Comparison of ENCODE assay signal across 8 cellular contexts in the genomic region with DNA sequence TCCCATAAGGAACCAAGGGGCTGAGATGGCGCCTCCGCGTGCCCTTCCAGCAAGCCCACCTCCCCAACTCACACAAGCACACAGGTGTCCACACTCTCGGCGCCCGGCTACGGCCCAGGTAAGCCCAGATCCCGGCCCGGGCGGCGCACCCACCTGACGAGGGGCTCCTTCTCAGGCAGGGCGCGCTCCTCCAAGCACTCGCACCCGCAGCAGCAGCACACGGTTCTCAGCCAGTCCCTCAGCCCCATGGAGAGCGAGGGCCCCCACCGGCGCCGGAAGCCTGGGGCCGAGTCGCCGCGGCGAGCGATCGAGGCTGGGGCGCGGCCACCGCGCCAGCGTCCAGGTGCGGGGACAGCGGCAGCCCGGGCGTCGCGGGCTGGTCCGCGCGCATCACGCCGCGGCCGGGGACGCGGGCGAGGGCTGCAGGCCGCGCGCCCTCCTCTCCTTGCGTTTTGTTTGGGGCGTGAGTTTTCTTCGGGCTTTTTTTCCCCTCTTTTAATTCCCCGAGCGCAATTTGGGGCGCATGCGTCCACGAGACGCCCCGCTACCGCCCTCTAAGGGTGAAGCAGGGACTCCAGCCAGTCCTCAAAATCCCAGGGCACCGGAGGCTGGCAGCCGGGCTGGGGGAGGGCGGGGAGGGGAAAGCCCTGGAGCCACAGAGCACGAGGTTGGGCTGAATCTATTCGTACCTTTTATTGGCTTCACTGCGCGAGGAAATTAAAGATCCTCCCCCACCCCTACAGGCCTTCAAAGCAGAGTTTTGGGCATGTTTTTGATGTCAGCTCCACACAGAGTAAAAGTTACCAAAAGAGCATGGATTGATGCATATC. TPM values are rescaled to one million over a fixed set of nuclear protein-coding genes. Genes with fewer than 3 reads are reported as not detected.
DNase-seq lines count a peak whose midpoint lies in the region; ATAC-seq and TF ChIP-seq lines count a peak whose summit lies in the region.

A gene with protein sequence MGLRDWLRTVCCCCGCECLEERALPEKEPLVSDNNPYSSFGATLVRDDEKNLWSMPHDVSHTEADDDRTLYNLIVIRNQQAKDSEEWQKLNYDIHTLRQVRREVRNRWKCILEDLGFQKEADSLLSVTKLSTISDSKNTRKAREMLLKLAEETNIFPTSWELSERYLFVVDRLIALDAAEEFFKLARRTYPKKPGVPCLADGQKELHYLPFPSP (minus strand): TSS at position 472 of the 830 bp plus-strand sequence. CDS start 224 bp downstream, at position 248.

- DNase-seq in EH (ENCODE audit: low read depth) (peak; percentile 76), GM23338 (ENCODE audit: low spot score) (peak; percentile 96), Kasumi-1 (lab: John Stamatoyannopoulos, UW) (peak; percentile 50 to 66), fibroblast of villous mesenchyme (ENCODE audit: low read depth) (peak; percentile 63), neural crest cell (ENCODE audit: low read depth, low spot score) (peak; percentile 85)
- DNase-seq in activated T-helper 9 cell treated with anti-CD3 and anti-CD28 coated beads, Interleukin-2, amount 50 U/mL, for 16 hours (ENCODE audit: low read depth): peak; percentile 75
- peak; percentile 82 to 88 for DNase-seq in stimulated activated naive CD8-positive, alpha-beta T cell treated with anti-CD3 and anti-CD28 coated beads, Interleukin-15, amount 100 ng/mL, for 72 hours

- H3K27ac Mint-ChIP-seq in GM23338: peak within 1 kb of the TSS; percentile 82
- H3K27ac Mint-ChIP-seq in neural crest cell (ENCODE audit: unreplicated experiment): peak within 1 kb of the TSS; percentile 28
- peak within 1 kb of the TSS; percentile 92 to 95 for H3K27ac Mint-ChIP-seq in stimulated activated naive CD8-positive, alpha-beta T cell treated with anti-CD3 and anti-CD28 coated beads, Interleukin-15, amount 100 ng/mL, for 72 hours

- TF ChIP-seq CTCF in GM23338 (conservative IDR thresholded peaks at IDR 0.05; ENCODE audit: low read depth in 2 of 2) (peak; percentile 52 to 68), fibroblast of villous mesenchyme (IDR thresholded peaks at IDR 0.05; ENCODE audit: insufficient read depth, low read depth, low read length) (peak; percentile 77), neural crest cell (conservative IDR thresholded peaks at IDR 0.05) (peak; percentile 74)

- no peaks in the 10 kb centered on the region for H3K36me3 ChIP-seq in GM23338 (ENCODE audit: insufficient read depth)

- H3K4me2 ChIP-seq in GM23338: peak within 1 kb of the TSS; percentile 93

- peak within 1 kb of the TSS; percentile 89 for H3K4me3 Mint-ChIP-seq in GM23338
- H3K4me3 Mint-ChIP-seq in neural crest cell: peak within 1 kb of the TSS; percentile 87
- peak within 1 kb of the TSS; percentile 92 to 98 for H3K4me3 Mint-ChIP-seq in stimulated activated naive CD8-positive, alpha-beta T cell treated with anti-CD3 and anti-CD28 coated beads, Interleukin-15, amount 100 ng/mL, for 72 hours

- H3K27me3 ChIP-seq in GM23338 (ENCODE audit: insufficient read depth): no peaks in the 10 kb centered on the region

- no peaks in the 10 kb centered on the region for H3F3A ChIP-seq in GM23338 (replicated peaks; ENCODE audit: low read depth)

- peak; percentile 55 for TF ChIP-seq POLR2A in Raji (IDR thresholded peaks at IDR 0.05; ENCODE audit: insufficient read depth, low read depth, low read length)

- ATAC-seq in GM23338: peak; percentile 88
- peak; percentile 82 for ATAC-seq in stimulated activated naive CD8-positive, alpha-beta T cell treated with anti-CD3 and anti-CD28 coated beads, Interleukin-15, amount 100 ng/mL, for 72 hours

- H2AFZ ChIP-seq in GM23338: peak within 1 kb of the TSS; percentile 96

- H4K20me1 ChIP-seq in GM23338 (replicated peaks; ENCODE audit: insufficient read depth): no peaks in the 10 kb centered on the region

- H3K4me1 Mint-ChIP-seq in GM23338 (peaks cover 26% of the 10 kb centered on the region), neural crest cell (peaks cover 23% of the 10 kb centered on the region)
- H3K4me1 Mint-ChIP-seq in stimulated activated naive CD8-positive, alpha-beta T cell treated with anti-CD3 and anti-CD28 coated beads, Interleukin-15, amount 100 ng/mL, for 72 hours: peaks cover 57% of the 10 kb centered on the region

- H3K27me3 Mint-ChIP-seq in GM23338 (ENCODE audit: insufficient read depth, low read depth, poor library complexity) (peaks cover 6% of the 10 kb centered on the region), neural crest cell (ENCODE audit: low read depth) (no peaks in the 10 kb centered on the region)
- no peaks in the 10 kb centered on the region for H3K27me3 Mint-ChIP-seq in stimulated activated naive CD8-positive, alpha-beta T cell treated with anti-CD3 and anti-CD28 coated beads, Interleukin-15, amount 100 ng/mL, for 72 hours

- H3K4me3 ChIP-seq in GM23338: peak within 1 kb of the TSS; percentile 76
- H3K4me3 ChIP-seq in fibroblast of villous mesenchyme (ENCODE audit: low read depth, low read length): peak within 1 kb of the TSS; percentile 64

- H3K36me3 Mint-ChIP-seq in GM23338 (ENCODE audit: low read depth) (peaks cover 8% of the 10 kb centered on the region; the same call in 2 of the 3 replicates), neural crest cell (ENCODE audit: low read depth) (no peaks in the 10 kb centered on the region)

- H3K79me2 ChIP-seq in GM23338 (replicated peaks; ENCODE audit: insufficient read depth): peaks cover 41% of the 10 kb centered on the region

- H3K9me2 ChIP-seq in GM23338 (ENCODE audit: insufficient read depth): 0 out of 2 replicates have a peak, but pooled peaks cover 3% of the 10 kb centered on the region

- H3K9me3 Mint-ChIP-seq in GM23338 (no peaks in the 10 kb centered on the region), neural crest cell (no peaks in the 10 kb centered on the region)
- H3K9me3 Mint-ChIP-seq in stimulated activated naive CD8-positive, alpha-beta T cell treated with anti-CD3 and anti-CD28 coated beads, Interleukin-15, amount 100 ng/mL, for 72 hours: no peaks in the 10 kb centered on the region

- peak within 1 kb of the TSS; percentile 87 for H3K27ac ChIP-seq in GM23338 (ENCODE audit: low read depth)

- H3K4me1 ChIP-seq in GM23338 (ENCODE audit: insufficient read depth): peaks cover 28% of the 10 kb centered on the region

TF ChIP-seq in GM23338, 12 proteins besides CTCF, POLR2A, EP300 and RAD21:
- TF ChIP-seq CREB1 (CRISPR knock-in tag; IDR thresholded peaks at IDR 0.05; ENCODE audit: low read depth) (0 out of 2 replicates have a peak, but pooled peaks have one; percentile 4), POLR2AphosphoS5 (IDR thresholded peaks at IDR 0.05; ENCODE audit: low read depth) (peak; percentile 63), STAT1 (IDR thresholded peaks at IDR 0.05; ENCODE audit: unreplicated experiment) (no peak), ZNF114 (CRISPR knock-in tag; IDR thresholded peaks at IDR 0.05) (no peak), NANOG (IDR thresholded peaks at IDR 0.05; ENCODE audit: borderline replicate concordance) (no peak)

RNA-seq across cellular contexts. Expression of the gene that starts here (rescaled TPM):
- 25.3 and 25.8 TPM in 2 replicates for total RNA-seq in GM23338 (2014; rRNA removed; shearing (Covaris generic))
- polyA plus RNA-seq in GM23338 (2016; fragmentation: Nextera tagmentation; extraction: Ambion mirVana): 19.4 and 21.6 TPM in 2 replicates
- total RNA-seq in fibroblast of villous mesenchyme (1.3 and 4.3 TPM in 2 replicates), neural crest cell (9.1 and 10.4 TPM in 2 replicates)

Comparison
In these comparisons a context has a peak if more than half of its experiments do, and no peak if none do; other contexts are left out.
1. Peak in every context shown above with its lines: DNase-seq, ATAC-seq, H3K4me3 ChIP-seq and H3K27ac ChIP-seq.
2. H3K27ac Mint-ChIP-seq: peak in every context shown above with its lines; median percentile 94 in stimulated activated naive CD8-positive, alpha-beta T cell treated with anti-CD3 and anti-CD28 coated beads, Interleukin-15, amount 100 ng/mL, for 72 hours; 82 in GM23338; 28 in neural crest cell.